In the genomic region with DNA sequence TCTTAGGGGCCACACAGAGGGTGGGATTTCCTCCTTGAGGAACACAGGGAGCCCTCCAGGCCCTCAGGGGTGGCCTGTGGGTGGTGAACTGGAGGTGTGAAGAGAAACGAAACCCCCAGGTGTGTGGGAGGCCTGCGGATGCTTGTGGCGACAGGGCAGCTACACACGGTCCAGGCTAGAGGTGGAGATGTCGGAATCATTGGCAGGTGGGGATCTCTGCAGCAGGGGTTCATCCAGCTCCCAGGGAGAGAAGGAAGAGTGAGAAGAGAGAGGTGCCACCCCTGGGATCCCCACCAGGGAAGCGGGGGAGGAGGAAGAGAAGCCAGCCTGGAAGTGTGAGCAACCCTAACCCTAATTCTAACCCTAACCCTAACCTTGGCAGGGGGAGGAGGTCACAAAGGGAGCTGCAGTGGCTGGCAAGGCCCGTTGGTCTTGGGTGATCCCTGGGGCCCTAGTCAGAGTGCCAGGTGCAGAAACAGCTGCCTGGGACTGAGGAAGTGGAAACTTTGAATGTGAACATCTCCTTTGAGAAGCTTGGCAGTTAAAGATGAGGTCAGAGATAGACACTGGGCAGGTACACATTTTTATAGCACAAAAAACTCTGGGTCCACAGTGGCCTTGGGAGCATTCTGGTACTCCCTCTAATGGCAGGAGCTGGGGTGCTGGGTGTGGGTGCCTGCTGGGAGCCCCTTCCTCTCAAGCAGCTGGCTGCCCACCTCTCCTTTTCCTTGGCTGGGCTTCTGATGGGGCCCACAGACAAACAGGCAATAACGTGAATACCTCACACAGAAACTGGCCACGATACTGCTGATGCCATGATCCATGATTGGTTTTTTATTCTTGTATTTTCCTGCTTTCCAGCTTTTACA, we compare ENCODE assay signal across 12 cellular contexts. TPM values are rescaled to one million over a fixed set of nuclear protein-coding genes. Genes with fewer than 3 reads are reported as not detected.
DNase-seq lines count a peak whose midpoint lies in the region; ATAC-seq and TF ChIP-seq lines count a peak whose summit lies in the region.
"Had no signal": no experiment of that assay in that cellular context is flagged by ENCODE, and none has a peak within 500 bp of the region (broad histone marks: within the 10 kb centered on the region; RNA-seq: fewer than 3 reads in every experiment).

No MANE protein-coding gene starts in this region.

- H3K27me3 ChIP-seq in thymus (ENCODE audit: control insufficient read depth, insufficient read depth) (no peaks in the 10 kb centered on the region), brain microvascular endothelial cell (replicated peaks) (no peaks in the 10 kb centered on the region)
- H3K27me3 ChIP-seq: esophagus muscularis mucosa had no signal

- H3K4me3 ChIP-seq in thymus (ENCODE audit: low read length) (peak overlapping the region; percentile 13), brain microvascular endothelial cell (ENCODE audit: low read depth, low read length) (no peak overlapping the region)
- H3K4me3 ChIP-seq: esophagus muscularis mucosa, GM23248 had no signal

- intact Hi-C loops in natural killer cell (cut with micrococcal nuclease): no loop called here

- H3K27ac ChIP-seq in thymus (ENCODE audit: low read depth) (peak overlapping the region; percentile 96), brain microvascular endothelial cell (no peak overlapping the region)
- H3K27ac ChIP-seq: C4-2B, GM23248 had no signal

- peaks cover 0 to 7% of the 10 kb centered on the region in 2 donors for H3K27me3 Mint-ChIP-seq in natural killer cell treated with Interleukin-12 subunit alpha and Interleukin-12 subunit beta and Interleukin-15 and Interleukin-18, amount 100 ng/mL, for 72 hours
- peaks cover 0 to 2% of the 10 kb centered on the region in 2 donors for H3K27me3 Mint-ChIP-seq in natural killer cell (ENCODE audit: low read depth in 2 of 2)
- H3K27me3 Mint-ChIP-seq in T-helper 2 cell treated with Interferon-gamma antibody and Interleukin-4, amounts not matched to agents 5 μg/mL and 100 μg/mL, for 36 hours (ENCODE audit: low read depth): no peaks in the 10 kb centered on the region
- peaks cover 9% of the 10 kb centered on the region for H3K27me3 Mint-ChIP-seq in progenitor cell of endocrine pancreas

- H3K4me1 ChIP-seq in thymus (ENCODE audit: control insufficient read depth, insufficient read depth, low read length): peaks cover 79% of the 10 kb centered on the region

- peak; percentile 53 for DNase-seq in natural killer cell treated with Interleukin-12 subunit alpha and Interleukin-12 subunit beta and Interleukin-15 and Interleukin-18, amount 100 ng/mL, for 72 hours (ENCODE audit: low spot score)
- DNase-seq in natural killer cell (no peak), brain microvascular endothelial cell (no peak), NCI-H1092 treated with DMSO at 0.1 percent for 48 hours (lab: John Stamatoyannopoulos, UW) (no peak), progenitor cell of endocrine pancreas (ENCODE audit: low spot score, unreplicated experiment) (no peak)
- peak; percentile 55 for DNase-seq in T-helper 2 cell treated with Interferon-gamma antibody and Interleukin-4, amounts not matched to agents 5 μg/mL and 100 μg/mL, for 36 hours (ENCODE audit: low spot score)
- DNase-seq: GM23248 had no signal

- TF ChIP-seq CTCF in natural killer cell (IDR thresholded peaks at IDR 0.05) (no peak), brain microvascular endothelial cell (IDR thresholded peaks at IDR 0.05; ENCODE audit: low read depth, low read length, missing control alignments) (no peak), progenitor cell of endocrine pancreas (IDR thresholded peaks at IDR 0.05; ENCODE audit: unreplicated experiment) (no peak)

- no peaks in the 10 kb centered on the region for H3K36me3 ChIP-seq in thymus (ENCODE audit: control insufficient read depth, insufficient read depth)
- no peaks in the 10 kb centered on the region for H3K36me3 ChIP-seq in brain microvascular endothelial cell (replicated peaks)
- H3K36me3 ChIP-seq: esophagus muscularis mucosa had no signal

- no peaks in the 10 kb centered on the region for H3K9me3 ChIP-seq in thymus (ENCODE audit: control insufficient read depth)
- H3K9me3 ChIP-seq: esophagus muscularis mucosa had no signal

- peaks cover 0 to 4% of the 10 kb centered on the region in 2 donors for H3K4me1 Mint-ChIP-seq in natural killer cell treated with Interleukin-12 subunit alpha and Interleukin-12 subunit beta and Interleukin-15 and Interleukin-18, amount 100 ng/mL, for 72 hours (ENCODE audit: low read depth in 2 of 2)
- H3K4me1 Mint-ChIP-seq in natural killer cell (no peaks in the 10 kb centered on the region), progenitor cell of endocrine pancreas (ENCODE audit: low read depth) (no peaks in the 10 kb centered on the region)
- H3K4me1 Mint-ChIP-seq in T-helper 2 cell treated with Interferon-gamma antibody and Interleukin-4, amounts not matched to agents 5 μg/mL and 100 μg/mL, for 36 hours (ENCODE audit: low read depth): peaks cover 24% of the 10 kb centered on the region

- in situ Hi-C loops in brain microvascular endothelial cell (cut with HindIII; ENCODE audit: low pct_ligation_motif_present, low sequenced_read_pairs): no loop called here

- peak in 1 of 2 donors; percentile 3 for ATAC-seq in natural killer cell treated with Interleukin-12 subunit alpha and Interleukin-12 subunit beta and Interleukin-15 and Interleukin-18, amount 100 ng/mL, for 72 hours
- ATAC-seq in natural killer cell (no peak), HG03103 (IDR thresholded peaks at IDR 0.05; ENCODE audit: low read depth, unreplicated experiment) (peak; percentile 58)

- no peak overlapping the region for H3K4me3 Mint-ChIP-seq in natural killer cell treated with Interleukin-12 subunit alpha and Interleukin-12 subunit beta and Interleukin-15 and Interleukin-18, amount 100 ng/mL, for 72 hours
- H3K4me3 Mint-ChIP-seq in natural killer cell (no peak overlapping the region), progenitor cell of endocrine pancreas (ENCODE audit: low read depth) (no peak overlapping the region)
- H3K4me3 Mint-ChIP-seq in T-helper 2 cell treated with Interferon-gamma antibody and Interleukin-4, amounts not matched to agents 5 μg/mL and 100 μg/mL, for 36 hours: peak overlapping the region; percentile 41

- H3K27ac Mint-ChIP-seq in natural killer cell treated with Interleukin-12 subunit alpha and Interleukin-12 subunit beta and Interleukin-15 and Interleukin-18, amount 100 ng/mL, for 72 hours: no peak overlapping the region
- no peak overlapping the region for H3K27ac Mint-ChIP-seq in natural killer cell
- H3K27ac Mint-ChIP-seq in T-helper 2 cell treated with Interferon-gamma antibody and Interleukin-4, amounts not matched to agents 5 μg/mL and 100 μg/mL, for 36 hours: peak overlapping the region; percentile 88
- H3K27ac Mint-ChIP-seq in progenitor cell of endocrine pancreas: no peak overlapping the region

- H3K9me3 Mint-ChIP-seq in natural killer cell treated with Interleukin-12 subunit alpha and Interleukin-12 subunit beta and Interleukin-15 and Interleukin-18, amount 100 ng/mL, for 72 hours: no peaks in the 10 kb centered on the region
- no peaks in the 10 kb centered on the region for H3K9me3 Mint-ChIP-seq in natural killer cell
- H3K9me3 Mint-ChIP-seq in T-helper 2 cell treated with Interferon-gamma antibody and Interleukin-4, amounts not matched to agents 5 μg/mL and 100 μg/mL, for 36 hours: peaks cover 6% of the 10 kb centered on the region
- H3K9me3 Mint-ChIP-seq in progenitor cell of endocrine pancreas (ENCODE audit: low read depth): no peaks in the 10 kb centered on the region

- WGBS in thymus: 13% methylated on average over 9 of the region's 9 CpGs

- no peaks in the 10 kb centered on the region for H3K36me3 Mint-ChIP-seq in natural killer cell treated with Interleukin-12 subunit alpha and Interleukin-12 subunit beta and Interleukin-15 and Interleukin-18, amount 100 ng/mL, for 72 hours
- H3K36me3 Mint-ChIP-seq in natural killer cell: no peaks in the 10 kb centered on the region
- peaks cover 6% of the 10 kb centered on the region for H3K36me3 Mint-ChIP-seq in T-helper 2 cell treated with Interferon-gamma antibody and Interleukin-4, amounts not matched to agents 5 μg/mL and 100 μg/mL, for 36 hours (ENCODE audit: low read depth)
- H3K36me3 Mint-ChIP-seq in progenitor cell of endocrine pancreas (ENCODE audit: insufficient read depth): no peaks in the 10 kb centered on the region

RNA-seq across cellular contexts. Expression of a gene that starts 6.8 kb away (rescaled TPM):
- 1 to 10 TPM; 1.0 to 2.4 TPM for total RNA-seq in natural killer cell treated with Interleukin-12 subunit alpha and Interleukin-12 subunit beta and Interleukin-15 and Interleukin-18, amount 100 ng/mL, for 72 hours
- total RNA-seq in natural killer cell (1 to 10 TPM; 3.3 to 9.0 (median 6.4) TPM), progenitor cell of endocrine pancreas (52.2 and 57.5 TPM in 2 replicates)
- 126 TPM for polyA plus RNA-seq in thymus

RNA-seq across cellular contexts. Expression of a gene that starts 15.0 kb away (rescaled TPM):
- 10 to 100 TPM; 25.9 to 66.9 TPM for total RNA-seq in natural killer cell treated with Interleukin-12 subunit alpha and Interleukin-12 subunit beta and Interleukin-15 and Interleukin-18, amount 100 ng/mL, for 72 hours
- total RNA-seq in natural killer cell (10 to 100 TPM; 41.7 to 74.1 (median 50.9) TPM), progenitor cell of endocrine pancreas (33.3 and 33.8 TPM in 2 replicates)
- 38.6 TPM for polyA plus RNA-seq in thymus

RNA-seq across cellular contexts. Expression of a gene that starts 26.1 kb away (rescaled TPM):
- 100 to 1,000 TPM; 101 to 229 TPM for total RNA-seq in natural killer cell treated with Interleukin-12 subunit alpha and Interleukin-12 subunit beta and Interleukin-15 and Interleukin-18, amount 100 ng/mL, for 72 hours
- total RNA-seq in natural killer cell (10 to 100 TPM; 30.1 to 38.3 (median 38.1) TPM), progenitor cell of endocrine pancreas (95.4 and 104 TPM in 2 replicates)
- 44.0 TPM for polyA plus RNA-seq in thymus

RNA-seq across cellular contexts. Expression of a gene that starts 31.9 kb away (rescaled TPM):
- not detected for total RNA-seq in natural killer cell treated with Interleukin-12 subunit alpha and Interleukin-12 subunit beta and Interleukin-15 and Interleukin-18, amount 100 ng/mL, for 72 hours
- total RNA-seq in natural killer cell (1 to 10 TPM; 1.0 to 1.9 (median 1.5) TPM), progenitor cell of endocrine pancreas (1.8 and 2.5 TPM in 2 replicates)
- polyA plus RNA-seq in thymus: 5.7 TPM
- total RNA-seq: GM23248 had no signal
- polyA plus RNA-seq: GM23248 had no signal

RNA-seq across cellular contexts. Expression of a gene that starts 43.8 kb away (rescaled TPM):
- total RNA-seq in natural killer cell treated with Interleukin-12 subunit alpha and Interleukin-12 subunit beta and Interleukin-15 and Interleukin-18, amount 100 ng/mL, for 72 hours: not detected
- not detected for total RNA-seq in natural killer cell
- polyA plus RNA-seq in thymus: 0.73 TPM
- 1.5 and 1.7 TPM in 2 replicates for total RNA-seq in progenitor cell of endocrine pancreas
- total RNA-seq: esophagus muscularis mucosa, GM23248, lung microvascular endothelial cell had no signal
- polyA plus RNA-seq: GM23248 had no signal

Comparison
In these comparisons a context has a peak if more than half of its experiments do, and no peak if none do; other contexts are left out.
1. DNase-seq: peak in natural killer cell treated with Interleukin-12 subunit alpha and Interleukin-12 subunit beta and Interleukin-15 and Interleukin-18, amount 100 ng/mL, for 72 hours (single experiment) and T-helper 2 cell treated with Interferon-gamma antibody and Interleukin-4, amounts not matched to agents 5 μg/mL and 100 μg/mL, for 36 hours (single experiment); none in natural killer cell (single experiment), brain microvascular endothelial cell (single experiment), NCI-H1092 treated with DMSO at 0.1 percent for 48 hours (single experiment) and progenitor cell of endocrine pancreas (single experiment).